ENCODE assay signal across 8 cellular contexts in genomic region chr17:74566132-74566753, GRCh38. TPM values are rescaled to one million over a fixed set of nuclear protein-coding genes. Genes with fewer than 3 reads are reported as not detected.
DNase-seq lines count a peak whose midpoint lies in the region; TF ChIP-seq lines count a peak whose summit lies in the region.

No MANE protein-coding gene starts in this region.

- peaks cover 11% of the 10 kb centered on the region for H3K4me1 Mint-ChIP-seq in activated CD4-positive, alpha-beta memory T cell treated with anti-CD3 and anti-CD28 coated beads for 36 hours (ENCODE audit: low read depth)

- peaks cover 27% of the 10 kb centered on the region for H3K27me3 Mint-ChIP-seq in activated CD4-positive, alpha-beta memory T cell treated with anti-CD3 and anti-CD28 coated beads for 36 hours

- no peak overlapping the region for H3K27ac ChIP-seq in left ventricle myocardium inferior (replicated peaks)

- H3K4me3 Mint-ChIP-seq in activated CD4-positive, alpha-beta memory T cell treated with anti-CD3 and anti-CD28 coated beads for 36 hours: no peak overlapping the region

- no peaks in the 10 kb centered on the region for H3K9me3 Mint-ChIP-seq in activated CD4-positive, alpha-beta memory T cell treated with anti-CD3 and anti-CD28 coated beads for 36 hours

- POLR2A ChIA-PET in activated CD4-positive, alpha-beta memory T cell treated with anti-CD3 and anti-CD28 coated beads for 36 hours (lab: Charles Lee): no interaction called here

- no peak overlapping the region for H3K4me3 ChIP-seq in left ventricle myocardium inferior

- CTCF ChIA-PET in activated CD4-positive, alpha-beta memory T cell treated with anti-CD3 and anti-CD28 coated beads for 36 hours (lab: Charles Lee): interaction anchor here (0.6 to 2.2 kb wide), 25 partner anchors 8 to 296 kb away, joined by 3 to 18 read pairs (median 4); partner anchors contain the start of gene CD300LD

- no peaks in the 10 kb centered on the region for H3K9me3 ChIP-seq in left ventricle myocardium inferior (replicated peaks)

- intact Hi-C loops in activated CD4-positive, alpha-beta memory T cell treated with anti-CD3 and anti-CD28 coated beads for 36 hours (cut with micrococcal nuclease): no loop called here
- intact Hi-C loops in left ventricle myocardium inferior (cut with micrococcal nuclease): no loop called here

- peaks cover 75% of the 10 kb centered on the region for H3K27me3 ChIP-seq in left ventricle myocardium inferior (ENCODE audit: low read depth)

- H3K36me3 Mint-ChIP-seq in activated CD4-positive, alpha-beta memory T cell treated with anti-CD3 and anti-CD28 coated beads for 36 hours: no peaks in the 10 kb centered on the region

- no peak overlapping the region for H3K27ac Mint-ChIP-seq in activated CD4-positive, alpha-beta memory T cell treated with anti-CD3 and anti-CD28 coated beads for 36 hours

- no peaks in the 10 kb centered on the region for H3K4me1 ChIP-seq in left ventricle myocardium inferior

- H3K36me3 ChIP-seq in left ventricle myocardium inferior: no peaks in the 10 kb centered on the region

- TF ChIP-seq CTCF in left ventricle myocardium inferior (IDR thresholded peaks at IDR 0.05; ENCODE audit: borderline replicate concordance): peak; percentile 54

- DNase-seq in NCI-H82 (lab: John Stamatoyannopoulos, UW) (peak; percentile 62), NCI-H82 treated with DMSO at 0.1 percent for 48 hours (lab: John Stamatoyannopoulos, UW; ENCODE audit: unreplicated experiment) (no peak), LoVo (ENCODE audit: low spot score) (peak; percentile 38), left ventricle myocardium inferior (no peak), NCI-H1105 (lab: John Stamatoyannopoulos, UW) (no peak)
- DNase-seq in activated CD4-positive, alpha-beta memory T cell treated with anti-CD3 and anti-CD28 coated beads for 36 hours: peak; percentile 48
- peak; percentile 11 for DNase-seq in stimulated activated CD4-positive, alpha-beta T cell treated with anti-CD3 and anti-CD28 coated beads, Interleukin-4, amount 100 ng/mL, for 24 hours
- no peak for DNase-seq in effector CD8-positive, alpha-beta T cell (lab: John Stamatoyannopoulos, UW)

RNA-seq across cellular contexts. Expression of gene CD300H, which starts 1.1 kb away (rescaled TPM):
- not detected for total RNA-seq in activated CD4-positive, alpha-beta memory T cell treated with anti-CD3 and anti-CD28 coated beads for 36 hours
- not detected for total RNA-seq in left ventricle myocardium inferior

RNA-seq across cellular contexts. Expression of gene CD300C, which starts 20.3 kb away (rescaled TPM):
- under 1 TPM in 1 of 2 experiments, not detected in 1; 0.14 TPM for total RNA-seq in activated CD4-positive, alpha-beta memory T cell treated with anti-CD3 and anti-CD28 coated beads for 36 hours
- 0.71 TPM for total RNA-seq in left ventricle myocardium inferior

RNA-seq across cellular contexts. Expression of gene CD300LD, which starts 25.8 kb away (rescaled TPM):
- not detected for total RNA-seq in activated CD4-positive, alpha-beta memory T cell treated with anti-CD3 and anti-CD28 coated beads for 36 hours
- not detected for total RNA-seq in left ventricle myocardium inferior

RNA-seq across cellular contexts. Expression of gene CD300LB, which starts 35.0 kb away (rescaled TPM):
- total RNA-seq in activated CD4-positive, alpha-beta memory T cell treated with anti-CD3 and anti-CD28 coated beads for 36 hours: not detected
- total RNA-seq in left ventricle myocardium inferior: not detected

RNA-seq across cellular contexts. Expression of gene CD300E, which starts 57.3 kb away (rescaled TPM):
- not detected for total RNA-seq in activated CD4-positive, alpha-beta memory T cell treated with anti-CD3 and anti-CD28 coated beads for 36 hours
- 0.30 TPM for total RNA-seq in left ventricle myocardium inferior

Comparison
In these comparisons a context has a peak if more than half of its experiments do, and no peak if none do; other contexts are left out.
1. DNase-seq: peak in NCI-H82 (single experiment), LoVo (single experiment), activated CD4-positive, alpha-beta memory T cell treated with anti-CD3 and anti-CD28 coated beads for 36 hours (single experiment) and stimulated activated CD4-positive, alpha-beta T cell treated with anti-CD3 and anti-CD28 coated beads, Interleukin-4, amount 100 ng/mL, for 24 hours (single experiment); none in NCI-H82 treated with DMSO at 0.1 percent for 48 hours (single experiment), left ventricle myocardium inferior (single experiment), NCI-H1105 (single experiment) and effector CD8-positive, alpha-beta T cell (single experiment).